1 cellular context compared by ENCODE assay signal in the genomic region with DNA sequence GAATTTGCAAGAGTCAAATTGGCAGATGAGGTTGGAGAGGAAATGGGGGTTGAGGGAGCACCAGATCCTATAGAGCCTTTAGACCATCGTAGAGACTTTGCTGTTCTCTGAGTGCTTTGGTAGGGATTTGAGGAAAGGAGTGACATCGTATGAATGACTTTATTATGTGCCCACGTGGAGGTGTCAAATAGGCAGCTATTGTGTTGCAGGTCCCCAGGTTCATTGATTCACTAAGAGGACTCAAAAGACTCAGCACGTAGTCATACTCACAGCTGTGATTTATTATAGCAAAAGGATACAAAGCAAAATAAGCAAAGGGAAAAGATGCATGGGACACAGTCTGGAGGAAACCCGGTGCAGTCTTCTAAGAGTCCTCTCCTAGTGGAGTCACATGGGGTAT.
TF ChIP-seq lines count a peak whose summit lies in the region.

No MANE protein-coding gene starts in this region.

TF ChIP-seq in IMR-90, 13 proteins besides CTCF, POLR2A, EP300 and RAD21:
- TF ChIP-seq SMC3 (IDR thresholded peaks at IDR 0.05; ENCODE audit: low read depth, low read length) (no peak), FOS (IDR thresholded peaks at IDR 0.05; ENCODE audit: low read depth, low read length) (no peak)
